ENCODE assay signal across 28 cellular contexts in the genomic region with DNA sequence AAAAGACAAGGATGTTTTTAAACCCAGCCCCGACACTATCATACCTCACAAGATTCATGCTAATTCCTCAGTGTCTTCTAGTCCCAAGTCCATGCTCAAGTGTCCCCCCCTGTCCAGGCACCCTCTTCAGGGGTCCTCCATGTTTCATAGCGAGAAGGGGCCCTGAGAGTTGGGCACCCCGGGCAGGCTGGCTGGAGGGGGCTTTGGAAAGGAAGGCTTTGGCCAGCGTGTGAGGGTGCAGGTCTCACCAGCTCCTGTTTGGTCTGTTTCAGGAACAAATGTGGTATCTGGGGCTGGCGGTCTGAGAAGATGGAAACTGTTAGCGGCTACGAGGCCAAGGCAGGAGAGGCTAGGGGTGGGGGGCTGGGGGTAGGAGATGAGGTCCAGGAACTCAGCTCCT. TPM values are rescaled to one million over a fixed set of nuclear protein-coding genes. Genes with fewer than 3 reads are reported as not detected.
DNase-seq lines count a peak whose midpoint lies in the region; ATAC-seq and TF ChIP-seq lines count a peak whose summit lies in the region.
"Had no signal": no experiment of that assay in that cellular context is flagged by ENCODE, and none has a peak within 500 bp of the region (broad histone marks: within the 10 kb centered on the region; RNA-seq: fewer than 3 reads in every experiment).

No MANE protein-coding gene starts in this region.

- peaks cover 14% of the 10 kb centered on the region for H3K4me1 ChIP-seq in BE2C
- H3K4me1 ChIP-seq in naive thymus-derived CD4-positive, alpha-beta T cell (ENCODE audit: control insufficient read depth in 2 of 2, insufficient read depth in 2 of 2, low read length in 2 of 2) = no peaks in the 10 kb centered on the region

- DNase-seq in BE2C (peak; percentile 1), CD14-positive monocyte (ENCODE audit: low spot score) (no peak), NCI-H69 (lab: John Stamatoyannopoulos, UW) (no peak), GF-D8 (lab: John Stamatoyannopoulos, UW) (no peak)
- no peak for DNase-seq in activated CD8-positive, alpha-beta T cell treated with anti-CD3 and anti-CD28 coated beads, Interleukin-2, amount 10 ng/mL, durations not matched to agents 7 days and 5 days
- DNase-seq in naive thymus-derived CD4-positive, alpha-beta T cell = no peak
- DNase-seq: activated B cell treated with CpG ODN at 0.5 μM for 24 hours; activated CD8-positive, alpha-beta memory T cell treated with anti-CD3 and anti-CD28 coated beads, Interleukin-2, amount 50 U/mL, for 48 hours; activated effector memory CD4-positive, alpha-beta T cell treated with Interleukin-2 at 50 U/mL for 16 hours; C1 segment of cervical spinal cord; Calu3; central memory CD4-positive, alpha-beta T cell; DMS79; HCEC 1CT; NCI-H1436; NCI-H2081; NCI-H2227 treated with DMSO at 0.1 percent for 48 hours; NCI-H526 treated with DMSO at 0.1 percent for 48 hours; PC-3; SHP77 treated with DMSO at 0.1 percent for 48 hours; stimulated activated CD4-positive, alpha-beta T cell treated with anti-CD3 and anti-CD28 coated beads, Interleukin-15, amount 100 ng/mL, for 24 hours; T1000 had no signal

- intact Hi-C loops in CD14-positive monocyte (cut with micrococcal nuclease) = no loop called here
- intact Hi-C loops in naive thymus-derived CD4-positive, alpha-beta T cell (cut with micrococcal nuclease) = no loop called here

- H3K9me3 Mint-ChIP-seq in CD14-positive monocyte = peaks cover 3 to 15% (median 8%) of the 10 kb centered on the region in 7 donors
- peaks cover 18% of the 10 kb centered on the region for H3K9me3 Mint-ChIP-seq in activated CD8-positive, alpha-beta T cell treated with anti-CD3 and anti-CD28 coated beads, Interleukin-2, amount 10 ng/mL, durations not matched to agents 7 days and 5 days (ENCODE audit: insufficient read depth)
- H3K9me3 Mint-ChIP-seq in naive thymus-derived CD4-positive, alpha-beta T cell = peaks cover 0 to 19% (median 11%) of the 10 kb centered on the region in 11 donors
- H3K9me3 Mint-ChIP-seq: dendritic cell treated with granulocyte-macrophage colony-stimulating factor and Interleukin-4, amounts not matched to agents 40 ng/mL and 50 ng/mL, for 4 days; type B pancreatic cell had no signal

- H3K4me3 Mint-ChIP-seq in CD14-positive monocyte = no peak overlapping the region
- H3K4me3 Mint-ChIP-seq in activated CD8-positive, alpha-beta T cell treated with anti-CD3 and anti-CD28 coated beads, Interleukin-2, amount 10 ng/mL, durations not matched to agents 7 days and 5 days = no peak overlapping the region
- no peak overlapping the region for H3K4me3 Mint-ChIP-seq in naive thymus-derived CD4-positive, alpha-beta T cell
- H3K4me3 Mint-ChIP-seq: activated B cell treated with CpG ODN at 0.5 μM for 24 hours; dendritic cell treated with granulocyte-macrophage colony-stimulating factor and Interleukin-4, amounts not matched to agents 40 ng/mL and 50 ng/mL, for 4 days; stimulated activated memory B cell treated with anti-CD40 and anti-IgM and Interleukin-4, amounts not matched to agents 10 μg/mL and 1 μg/mL and 100 μg/mL, for 72 hours; type B pancreatic cell had no signal

- no peak for TF ChIP-seq CTCF in BE2C (IDR thresholded peaks at IDR 0.05; ENCODE audit: low read depth, low read length)
- no peak for TF ChIP-seq CTCF in CD14-positive monocyte (IDR thresholded peaks at IDR 0.05)

- H3K27ac Mint-ChIP-seq in CD14-positive monocyte = peak overlapping the region in 4 of 7 donors; percentile 18 to 79 (median 53)
- H3K27ac Mint-ChIP-seq in activated CD8-positive, alpha-beta T cell treated with anti-CD3 and anti-CD28 coated beads, Interleukin-2, amount 10 ng/mL, durations not matched to agents 7 days and 5 days = peak overlapping the region; percentile 57
- peak overlapping the region in 5 of 9 donors; percentile 5 to 72 (median 37) for H3K27ac Mint-ChIP-seq in naive thymus-derived CD4-positive, alpha-beta T cell
- H3K27ac Mint-ChIP-seq: activated B cell treated with CpG ODN at 0.5 μM for 24 hours; dendritic cell treated with granulocyte-macrophage colony-stimulating factor and Interleukin-4, amounts not matched to agents 40 ng/mL and 50 ng/mL, for 4 days; stimulated activated memory B cell treated with anti-CD40 and anti-IgM and Interleukin-4, amounts not matched to agents 10 μg/mL and 1 μg/mL and 100 μg/mL, for 72 hours; type B pancreatic cell had no signal

- H3K4me3 ChIP-seq in BE2C (ENCODE audit: low read depth, low read length) = no peak overlapping the region
- no peak overlapping the region for H3K4me3 ChIP-seq in naive thymus-derived CD4-positive, alpha-beta T cell (ENCODE audit: low read length)
- H3K4me3 ChIP-seq: adrenal gland had no signal

- CTCF ChIA-PET in activated CD8-positive, alpha-beta T cell treated with anti-CD3 and anti-CD28 coated beads, Interleukin-2, amount 10 ng/mL, durations not matched to agents 7 days and 5 days (lab: Charles Lee) = interaction anchor here (0.7 to 1.4 kb wide), 4 partner anchors 46 to 84 kb away, joined by 3 read pairs; no protein-coding TSS in a partner anchor
- CTCF ChIA-PET in naive thymus-derived CD4-positive, alpha-beta T cell (lab: Charles Lee) = interaction anchor here (0.7 to 1.5 kb wide), 4 partner anchors 18 to 52 kb away, joined by 3 to 6 read pairs (median 4); no protein-coding TSS in a partner anchor

- no peak for ATAC-seq in activated CD8-positive, alpha-beta T cell treated with anti-CD3 and anti-CD28 coated beads, Interleukin-2, amount 10 ng/mL, durations not matched to agents 7 days and 5 days
- ATAC-seq in naive thymus-derived CD4-positive, alpha-beta T cell = no peak
- no peak for ATAC-seq in GM18909 (IDR thresholded peaks at IDR 0.05; ENCODE audit: poor library complexity, unreplicated experiment)
- ATAC-seq: esophagus mucosa; PC-3; stimulated activated memory B cell treated with anti-CD40 and anti-IgM and Interleukin-4, amounts not matched to agents 10 μg/mL and 1 μg/mL and 100 μg/mL, for 72 hours had no signal

- no peaks in the 10 kb centered on the region for H3K27me3 Mint-ChIP-seq in CD14-positive monocyte (ENCODE audit: low read depth in 3 of 3)
- no peaks in the 10 kb centered on the region for H3K27me3 Mint-ChIP-seq in activated CD8-positive, alpha-beta T cell treated with anti-CD3 and anti-CD28 coated beads, Interleukin-2, amount 10 ng/mL, durations not matched to agents 7 days and 5 days (ENCODE audit: low read depth)
- H3K27me3 Mint-ChIP-seq in naive thymus-derived CD4-positive, alpha-beta T cell = no peaks in the 10 kb centered on the region
- H3K27me3 Mint-ChIP-seq: activated B cell treated with CpG ODN at 0.5 μM for 24 hours; dendritic cell treated with granulocyte-macrophage colony-stimulating factor and Interleukin-4, amounts not matched to agents 40 ng/mL and 50 ng/mL, for 4 days; stimulated activated memory B cell treated with anti-CD40 and anti-IgM and Interleukin-4, amounts not matched to agents 10 μg/mL and 1 μg/mL and 100 μg/mL, for 72 hours; type B pancreatic cell had no signal

- peaks cover 38% of the 10 kb centered on the region for H3K36me3 ChIP-seq in BE2C
- peaks cover 0 to 73% (median 25%) of the 10 kb centered on the region in 3 experiments for H3K36me3 ChIP-seq in naive thymus-derived CD4-positive, alpha-beta T cell (ENCODE audit: control insufficient read depth in 2 of 3, insufficient read depth in 3 of 3, low read length in 3 of 3)

- POLR2A ChIA-PET in activated CD8-positive, alpha-beta T cell treated with anti-CD3 and anti-CD28 coated beads, Interleukin-2, amount 10 ng/mL, durations not matched to agents 7 days and 5 days (lab: Charles Lee) = interaction anchor here (0.6 to 2.0 kb wide), 3 partner anchors 9 to 70 kb away, joined by 3 to 6 read pairs (median 4); partner anchors contain the start of gene ANKRD13D
- POLR2A ChIA-PET in naive thymus-derived CD4-positive, alpha-beta T cell (lab: Charles Lee) = interaction anchor here (0.7 to 10.1 kb wide), 6 partner anchors 9 to 167 kb away, joined by 3 to 124 read pairs (median 4); partner anchors contain the start of gene ANKRD13D

- peaks cover 47% of the 10 kb centered on the region for H3K4me1 Mint-ChIP-seq in CD14-positive monocyte
- H3K4me1 Mint-ChIP-seq in activated CD8-positive, alpha-beta T cell treated with anti-CD3 and anti-CD28 coated beads, Interleukin-2, amount 10 ng/mL, durations not matched to agents 7 days and 5 days (ENCODE audit: low read depth) = peaks cover 36% of the 10 kb centered on the region
- peaks cover 10 to 33% (median 25%) of the 10 kb centered on the region in 7 donors for H3K4me1 Mint-ChIP-seq in naive thymus-derived CD4-positive, alpha-beta T cell
- H3K4me1 Mint-ChIP-seq: stimulated activated memory B cell treated with anti-CD40 and anti-IgM and Interleukin-4, amounts not matched to agents 10 μg/mL and 1 μg/mL and 100 μg/mL, for 72 hours had no signal

- H3K36me3 Mint-ChIP-seq in CD14-positive monocyte = peaks cover 65 to 82% of the 10 kb centered on the region in 2 donors
- H3K36me3 Mint-ChIP-seq in activated CD8-positive, alpha-beta T cell treated with anti-CD3 and anti-CD28 coated beads, Interleukin-2, amount 10 ng/mL, durations not matched to agents 7 days and 5 days (ENCODE audit: low read depth) = peaks cover 68% of the 10 kb centered on the region
- peaks cover 5 to 48% (median 30%) of the 10 kb centered on the region in 5 donors for H3K36me3 Mint-ChIP-seq in naive thymus-derived CD4-positive, alpha-beta T cell

- H3K9me3 ChIP-seq in BE2C = no peaks in the 10 kb centered on the region
- peaks cover 0 to 11% (median 6%) of the 10 kb centered on the region in 3 experiments for H3K9me3 ChIP-seq in naive thymus-derived CD4-positive, alpha-beta T cell (ENCODE audit: control insufficient read depth in 2 of 3, low read length in 3 of 3)
- H3K9me3 ChIP-seq: adrenal gland had no signal

- no peak overlapping the region for H3K27ac ChIP-seq in naive thymus-derived CD4-positive, alpha-beta T cell (ENCODE audit: low read depth, low read length)
- H3K27ac ChIP-seq: adrenal gland had no signal

- no peaks in the 10 kb centered on the region for H3K27me3 ChIP-seq in BE2C
- no peaks in the 10 kb centered on the region for H3K27me3 ChIP-seq in naive thymus-derived CD4-positive, alpha-beta T cell (ENCODE audit: control insufficient read depth in 2 of 2, insufficient read depth in 2 of 2, low read length in 2 of 2)
- H3K27me3 ChIP-seq: adrenal gland had no signal

RNA-seq across cellular contexts. Expression of gene SSH3, which starts 4.5 kb away (rescaled TPM):
- polyA plus RNA-seq in BE2C (2012; ENCODE audit: insufficient read depth, insufficient read length, low read depth) = 3.9 TPM
- polyA plus RNA-seq in CD14-positive monocyte = 1 to 10 TPM; 3.6 to 5.8 TPM
- 10 to 100 TPM; 12.0 to 13.0 TPM for total RNA-seq in activated CD8-positive, alpha-beta T cell treated with anti-CD3 and anti-CD28 coated beads, Interleukin-2, amount 10 ng/mL, durations not matched to agents 7 days and 5 days
- 10 to 100 TPM in 4 of 5 experiments, 1 to 10 TPM in 1; 8.8 to 23.8 (median 15.0) TPM for total RNA-seq in naive thymus-derived CD4-positive, alpha-beta T cell
- polyA plus RNA-seq in naive thymus-derived CD4-positive, alpha-beta T cell = 1 to 10 TPM; 1.1 to 4.9 TPM

RNA-seq across cellular contexts. Expression of gene ANKRD13D, which starts 9.7 kb away (rescaled TPM):
- polyA plus RNA-seq in BE2C (2012; ENCODE audit: insufficient read depth, insufficient read length, low read depth) = 133 TPM
- polyA plus RNA-seq in CD14-positive monocyte = 10 to 100 TPM in 1 of 2 donors, 1 to 10 TPM in 1; 9.1 to 10.3 TPM
- 100 to 1,000 TPM; 179 to 189 TPM for total RNA-seq in activated CD8-positive, alpha-beta T cell treated with anti-CD3 and anti-CD28 coated beads, Interleukin-2, amount 10 ng/mL, durations not matched to agents 7 days and 5 days
- 100 to 1,000 TPM; 161 to 286 (median 191) TPM for total RNA-seq in naive thymus-derived CD4-positive, alpha-beta T cell
- polyA plus RNA-seq in naive thymus-derived CD4-positive, alpha-beta T cell = 10 to 100 TPM in 1 of 2 donors, 1 to 10 TPM in 1; 6.3 to 19.5 TPM

RNA-seq across cellular contexts. Expression of gene GRK2, which starts 32.5 kb away (rescaled TPM):
- polyA plus RNA-seq in BE2C (2012; ENCODE audit: insufficient read depth, insufficient read length, low read depth) = 272 TPM
- 10 to 100 TPM; 34.9 to 43.0 TPM for polyA plus RNA-seq in CD14-positive monocyte
- total RNA-seq in activated CD8-positive, alpha-beta T cell treated with anti-CD3 and anti-CD28 coated beads, Interleukin-2, amount 10 ng/mL, durations not matched to agents 7 days and 5 days = 100 to 1,000 TPM; 338 to 348 TPM
- total RNA-seq in naive thymus-derived CD4-positive, alpha-beta T cell = 100 to 1,000 TPM; 305 to 399 (median 322) TPM
- polyA plus RNA-seq in naive thymus-derived CD4-positive, alpha-beta T cell = 10 to 100 TPM; 18.5 to 38.0 TPM

RNA-seq across cellular contexts. Expression of gene POLD4, which starts 54.6 kb away (rescaled TPM):
- 33.9 TPM for polyA plus RNA-seq in BE2C (2012; ENCODE audit: insufficient read depth, insufficient read length, low read depth)
- 100 to 1,000 TPM; 157 to 176 TPM for polyA plus RNA-seq in CD14-positive monocyte
- 10 to 100 TPM; 53.2 to 56.7 TPM for total RNA-seq in activated CD8-positive, alpha-beta T cell treated with anti-CD3 and anti-CD28 coated beads, Interleukin-2, amount 10 ng/mL, durations not matched to agents 7 days and 5 days
- 100 to 1,000 TPM in 1 of 5 experiments, 10 to 100 TPM in 4; 59.9 to 104 (median 76.1) TPM for total RNA-seq in naive thymus-derived CD4-positive, alpha-beta T cell
- 100 to 1,000 TPM in 1 of 2 donors, 10 to 100 TPM in 1; 98.9 to 116 TPM for polyA plus RNA-seq in naive thymus-derived CD4-positive, alpha-beta T cell
